ENCODE assay signal across 10 cellular contexts in genomic region chr4:76738081-76738931, GRCh38.
DNase-seq lines count a peak whose midpoint lies in the region; ATAC-seq and TF ChIP-seq lines count a peak whose summit lies in the region.
"Had no signal": no experiment of that assay in that cellular context is flagged by ENCODE, and none has a peak within 500 bp of the region (broad histone marks: within the 10 kb centered on the region; RNA-seq: fewer than 3 reads in every experiment).

No MANE protein-coding gene starts in this region.

- H3K27ac ChIP-seq in VCaP (peak overlapping the region; percentile 21), hepatocyte (peak overlapping the region; percentile 60), transverse colon (peak overlapping the region; percentile 76 to 85 (median 81))
- H3K27ac ChIP-seq: epithelial cell of prostate had no signal

- no peak for DNase-seq in activated CD8-positive, alpha-beta memory T cell treated with anti-CD3 and anti-CD28 coated beads, Interleukin-2, amount 10 ng/mL, durations not matched to agents 7 days and 5 days
- no peak for DNase-seq in activated CD8-positive, alpha-beta memory T cell treated with anti-CD3 and anti-CD28 coated beads for 24 hours
- DNase-seq in hepatocyte (ENCODE audit: low spot score): peak; percentile 34
- DNase-seq in transverse colon: no peak
- no peak for DNase-seq in OCI-M1 (lab: John Stamatoyannopoulos, UW)

- TF ChIP-seq EP300 in transverse colon (IDR thresholded peaks at IDR 0.05; ENCODE audit: low read depth): peak; percentile 45

- H2AFZ ChIP-seq in hepatocyte: no peak overlapping the region

- H3K9me2 ChIP-seq in hepatocyte (replicated peaks; ENCODE audit: insufficient read depth): no peaks in the 10 kb centered on the region

- H3K27me3 ChIP-seq in hepatocyte (no peaks in the 10 kb centered on the region), transverse colon (no peaks in the 10 kb centered on the region)

- TF ChIP-seq CTCF in VCaP (conservative IDR thresholded peaks at IDR 0.05) (no peak), hepatocyte (IDR thresholded peaks at IDR 0.05; ENCODE audit: poor library complexity) (no peak), transverse colon (IDR thresholded peaks at IDR 0.05) (no peak)

- peaks cover 5% of the 10 kb centered on the region for H3K4me1 Mint-ChIP-seq in activated CD8-positive, alpha-beta memory T cell treated with anti-CD3 and anti-CD28 coated beads, Interleukin-2, amount 10 ng/mL, durations not matched to agents 7 days and 5 days

- H3K9me3 Mint-ChIP-seq in activated CD8-positive, alpha-beta memory T cell treated with anti-CD3 and anti-CD28 coated beads, Interleukin-2, amount 10 ng/mL, durations not matched to agents 7 days and 5 days (ENCODE audit: low read depth): no peaks in the 10 kb centered on the region

- H3K4me3 ChIP-seq in hepatocyte: no peak overlapping the region
- no peak overlapping the region for H3K4me3 ChIP-seq in transverse colon
- H3K4me3 ChIP-seq: BLaER1 treated with 17β-estradiol and CSF1 and Interleukin-3, amounts not matched to agents 10 nM and 100 nM had no signal

- H3K9me3 ChIP-seq in hepatocyte (ENCODE audit: low read depth): no peaks in the 10 kb centered on the region
- no peaks in the 10 kb centered on the region for H3K9me3 ChIP-seq in transverse colon

- no peaks in the 10 kb centered on the region for H4K20me1 ChIP-seq in hepatocyte (ENCODE audit: insufficient read depth, poor library complexity, severe bottlenecking)
- H4K20me1 ChIP-seq: BLaER1 treated with 17β-estradiol and CSF1 and Interleukin-3, amounts not matched to agents 10 nM and 100 nM had no signal

- H3K36me3 ChIP-seq in hepatocyte (replicated peaks; ENCODE audit: insufficient read depth, low read depth) (no peaks in the 10 kb centered on the region), transverse colon (peaks cover 0 to 6% (median 0%) of the 10 kb centered on the region in 4 donors)

- no peak overlapping the region for H3K4me2 ChIP-seq in hepatocyte
- H3K4me2 ChIP-seq: BLaER1 treated with 17β-estradiol and CSF1 and Interleukin-3, amounts not matched to agents 10 nM and 100 nM had no signal

- ATAC-seq in activated CD8-positive, alpha-beta memory T cell treated with anti-CD3 and anti-CD28 coated beads, Interleukin-2, amount 10 ng/mL, durations not matched to agents 7 days and 5 days: peak; percentile 47
- ATAC-seq in HG02870 (IDR thresholded peaks at IDR 0.05; ENCODE audit: unreplicated experiment) (no peak), HG03097 (IDR thresholded peaks at IDR 0.05; ENCODE audit: low FRiP score, unreplicated experiment) (no peak)

- peaks cover 31% of the 10 kb centered on the region for H3K79me2 ChIP-seq in hepatocyte

- H3K27ac Mint-ChIP-seq in activated CD8-positive, alpha-beta memory T cell treated with anti-CD3 and anti-CD28 coated beads, Interleukin-2, amount 10 ng/mL, durations not matched to agents 7 days and 5 days: no peak overlapping the region

- no peaks in the 10 kb centered on the region for H3K36me3 Mint-ChIP-seq in activated CD8-positive, alpha-beta memory T cell treated with anti-CD3 and anti-CD28 coated beads, Interleukin-2, amount 10 ng/mL, durations not matched to agents 7 days and 5 days

- peaks cover 11% of the 10 kb centered on the region for H3K4me1 ChIP-seq in hepatocyte (ENCODE audit: insufficient read depth)
- peaks cover 5 to 21% (median 10%) of the 10 kb centered on the region in 4 donors for H3K4me1 ChIP-seq in transverse colon

- 67% methylated on average over 5 of the region's 5 CpGs for WGBS in hepatocyte (ENCODE audit: low lambda C conversion rate, missing lambda C conversion rate)
- 38 to 53% methylated on average over 2 to 5 of the region's 5 CpGs for WGBS in transverse colon (ENCODE audit: low coverage in 1 of 2), 2 donors

- TF ChIP-seq POLR2A in transverse colon (IDR thresholded peaks at IDR 0.05): no peak

- in situ Hi-C loops in transverse colon (cut with MboI; ENCODE audit: low pct_ligation_motif_present in 1 of 4, low pct_unique_long_range_greater_than_20kb in 1 of 4, low sequenced_read_pairs in 3 of 4): no loop called here

- H3K27me3 Mint-ChIP-seq in activated CD8-positive, alpha-beta memory T cell treated with anti-CD3 and anti-CD28 coated beads, Interleukin-2, amount 10 ng/mL, durations not matched to agents 7 days and 5 days: peaks cover 25% of the 10 kb centered on the region

- CTCF ChIA-PET in activated CD8-positive, alpha-beta memory T cell treated with anti-CD3 and anti-CD28 coated beads, Interleukin-2, amount 10 ng/mL, durations not matched to agents 7 days and 5 days (lab: Charles Lee): interaction anchor here (1.0 kb wide), 1 partner anchor 26 kb away, joined by 3 read pairs; no protein-coding TSS in a partner anchor

- intact Hi-C loops in transverse colon (cut with DNase I; ENCODE audit: low total_unique reads): no loop called here

- H3K4me3 Mint-ChIP-seq in activated CD8-positive, alpha-beta memory T cell treated with anti-CD3 and anti-CD28 coated beads, Interleukin-2, amount 10 ng/mL, durations not matched to agents 7 days and 5 days: no peak overlapping the region

Comparison
In these comparisons a context has a peak if more than half of its experiments do, and no peak if none do; other contexts are left out.
1. H3K27ac ChIP-seq: peak in every context shown above with its lines; median percentile 81 in transverse colon; 60 in hepatocyte; 21 in VCaP.